Comparison of ENCODE assay signal across 8 cellular contexts in the genomic region with DNA sequence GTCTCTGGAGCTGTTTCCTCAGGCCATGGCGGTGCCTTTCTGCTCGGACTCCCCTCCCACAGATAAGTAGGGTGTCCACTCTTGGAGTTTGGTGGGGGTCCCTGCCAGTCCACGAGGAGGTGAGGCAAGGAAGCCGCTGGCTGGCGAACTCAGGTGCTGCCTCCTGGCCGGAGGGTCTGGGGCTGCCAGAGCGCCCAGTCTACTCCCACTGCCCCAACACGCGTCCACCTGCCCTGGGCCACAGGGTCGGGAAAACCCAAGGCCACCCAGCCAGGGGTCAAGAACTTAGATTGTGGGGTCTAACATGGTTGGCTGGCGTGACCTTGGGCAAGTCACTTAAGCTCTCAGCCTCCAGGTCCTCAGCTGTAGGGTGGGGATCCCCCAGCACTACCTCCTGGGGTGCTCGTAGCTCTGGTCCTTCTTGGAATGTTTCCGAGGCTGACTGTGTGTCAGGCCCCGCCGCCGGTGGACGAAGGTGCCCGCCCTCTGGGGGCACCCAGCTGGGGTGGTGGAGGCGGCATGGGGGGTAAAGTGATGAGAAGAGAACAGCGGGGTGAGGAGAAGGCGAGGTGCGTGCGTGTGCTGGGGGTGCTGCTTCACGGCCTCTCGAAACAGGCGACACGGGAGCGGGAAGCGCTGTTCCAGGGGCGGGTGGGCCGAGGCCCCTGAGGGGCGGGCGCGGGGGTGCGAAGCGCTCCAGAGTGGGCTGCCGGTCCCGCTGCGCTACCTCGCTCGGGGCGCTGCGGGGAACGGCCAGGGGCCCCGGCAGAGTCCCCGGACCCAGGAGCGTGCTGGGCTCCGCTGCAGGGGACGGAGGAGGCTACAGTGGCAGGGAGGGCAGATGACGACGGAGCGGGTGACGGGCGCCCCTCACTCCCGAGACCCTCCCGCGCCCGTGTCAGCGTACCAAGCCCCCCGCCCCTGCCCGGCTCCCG. TPM values are rescaled to one million over a fixed set of nuclear protein-coding genes. Genes with fewer than 3 reads are reported as not detected.
A peak's percentile ranks its signal among the peaks of the same experiment; 100 is the strongest.
DNase-seq lines count a peak whose midpoint lies in the region.

No MANE protein-coding gene starts in this region.

- H3K36me3 ChIP-seq in ectodermal cell (ENCODE audit: control insufficient read depth, insufficient read depth, low read length) (no peaks in the 10 kb centered on the region), neuron (ENCODE audit: insufficient read depth, low read length) (no peaks in the 10 kb centered on the region)

- H3K9me3 ChIP-seq in ectodermal cell (ENCODE audit: control insufficient read depth, low read length) (no peaks in the 10 kb centered on the region), neuron (ENCODE audit: low read length) (no peaks in the 10 kb centered on the region)

- H3K27me3 ChIP-seq in ectodermal cell (ENCODE audit: control insufficient read depth, insufficient read depth, low read length, poor library complexity, severe bottlenecking) (peaks cover 48% of the 10 kb centered on the region), neuron (ENCODE audit: insufficient read depth, low read length) (no peaks in the 10 kb centered on the region)

- WGBS in ectodermal cell, 2 experiments, result 20% methylated on average over 62 of the region's 62 CpGs

- no peak overlapping the region for H3K27ac ChIP-seq in ectodermal cell (ENCODE audit: insufficient read depth, low read depth, low read length, poor library complexity, severe bottlenecking)

- H3K4me1 ChIP-seq in ectodermal cell (ENCODE audit: control insufficient read depth, insufficient read depth, low read length), result peaks cover 26% of the 10 kb centered on the region
- H3K4me1 ChIP-seq in neuron (ENCODE audit: insufficient read depth, low read length), result peaks cover 26% of the 10 kb centered on the region

- H3K4me3 ChIP-seq in Jurkat, Clone E6-1 (ENCODE audit: low read length), result peak overlapping the region; percentile 42
- H3K4me3 ChIP-seq in ectodermal cell (ENCODE audit: insufficient read depth, low read depth, low read length) (peak overlapping the region; percentile 43), neuron (ENCODE audit: low read length) (peak overlapping the region; percentile 47)

- peak overlapping the region; percentile 6 for H2AFZ ChIP-seq in neuron (ENCODE audit: low read depth, low read length)

- DNase-seq in NCI-H2227 (lab: John Stamatoyannopoulos, UW; ENCODE audit: unreplicated experiment) (peak; percentile 29), NCI-H2227 treated with DMSO at 0.1 percent for 48 hours (lab: John Stamatoyannopoulos, UW) (no peak), NOMO-1 treated with DMSO at 0.1 percent for 48 hours (lab: John Stamatoyannopoulos, UW; ENCODE audit: unreplicated experiment) (no peak), GM19240 (ENCODE audit: insufficient read length, low spot score) (no peak)
- DNase-seq in Jurkat, Clone E6-1 (ENCODE audit: low read depth, low spot score), result no peak
- DNase-seq in stimulated activated naive CD4-positive, alpha-beta T cell treated with Interleukin-2 at 50 U/mL for 16 hours (lab: John Stamatoyannopoulos, UW), result no peak

RNA-seq across cellular contexts. Expression of a gene that starts 1.2 kb away (rescaled TPM):
- polyA plus RNA-seq in Jurkat, Clone E6-1 (2012; ENCODE audit: insufficient read depth, insufficient read length), result 4.7 TPM
- polyA plus RNA-seq in ectodermal cell (2013, experiment 1 of 4), result 8.3 TPM
- polyA plus RNA-seq in ectodermal cell (2013, experiment 2 of 4), result 6.1 TPM
- polyA plus RNA-seq in ectodermal cell (2013, experiment 3 of 4), result 5.3 TPM
- polyA plus RNA-seq in ectodermal cell (2013, experiment 4 of 4), result 5.7 TPM

RNA-seq across cellular contexts. Expression of a gene that starts 13.5 kb away (rescaled TPM):
- polyA plus RNA-seq in Jurkat, Clone E6-1 (2012; ENCODE audit: insufficient read depth, insufficient read length), result not detected
- 6.2 TPM for polyA plus RNA-seq in ectodermal cell (2013, experiment 1 of 4)
- 6.8 TPM for polyA plus RNA-seq in ectodermal cell (2013, experiment 2 of 4)
- polyA plus RNA-seq in ectodermal cell (2013, experiment 3 of 4), result 9.9 TPM
- 10.3 TPM for polyA plus RNA-seq in ectodermal cell (2013, experiment 4 of 4)

RNA-seq across cellular contexts. Expression of a gene that starts 55.8 kb away (rescaled TPM):
- polyA plus RNA-seq in Jurkat, Clone E6-1 (2012; ENCODE audit: insufficient read depth, insufficient read length), result 261 TPM
- polyA plus RNA-seq in ectodermal cell (2013, experiment 1 of 4), result 275 TPM
- polyA plus RNA-seq in ectodermal cell (2013, experiment 2 of 4), result 217 TPM
- polyA plus RNA-seq in ectodermal cell (2013, experiment 3 of 4), result 249 TPM
- 256 TPM for polyA plus RNA-seq in ectodermal cell (2013, experiment 4 of 4)
